In the genomic region with DNA sequence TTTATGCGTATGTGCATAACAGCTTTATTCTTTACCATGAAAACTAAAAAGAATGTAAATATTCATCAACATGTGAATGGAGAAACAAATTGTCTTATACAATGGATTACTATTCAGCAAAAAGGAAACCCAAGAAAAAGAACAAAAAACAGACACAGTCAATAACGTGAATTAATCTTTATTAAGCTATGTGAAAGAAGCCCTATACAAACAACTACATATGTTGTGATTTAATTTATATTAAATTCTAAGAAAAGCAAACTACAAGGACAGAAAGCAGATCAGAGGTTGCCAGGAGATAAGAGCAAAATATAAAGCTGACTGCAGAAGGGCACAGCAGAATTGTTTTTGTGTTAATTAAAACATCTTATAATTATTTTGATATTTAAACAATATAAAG, we compare ENCODE assay signal across 36 cellular contexts.
"Had no signal": no experiment of that assay in that cellular context is flagged by ENCODE, and none has a peak within 500 bp of the region (broad histone marks: within the 10 kb centered on the region; RNA-seq: fewer than 3 reads in every experiment).

No MANE protein-coding gene starts in this region.

- H3K4me1 Mint-ChIP-seq: activated B cell treated with CpG ODN at 0.5 μM for 24 hours; activated CD4-positive, alpha-beta T cell treated with anti-CD3 and anti-CD28 coated beads, Interleukin-2, amount 10 ng/mL, durations not matched to agents 24 days and 14 days; activated naive CD8-positive, alpha-beta T cell treated with anti-CD3 and anti-CD28 coated beads for 36 hours; activated T-helper 17 cell treated with anti-CD3 and anti-CD28 coated beads, Interleukin-2, amount 50 U/mL, for 72 hours; central memory CD8-positive, alpha-beta T cell had no signal

- H3K9me3 ChIP-seq: ascending aorta, colonic mucosa had no signal

- H3K36me3 Mint-ChIP-seq: activated CD4-positive, alpha-beta memory T cell treated with anti-CD3 and anti-CD28 coated beads for 36 hours; activated naive CD4-positive, alpha-beta T cell treated with anti-CD3 and anti-CD28 coated beads, Interleukin-2, amount 50 U/mL, for 72 hours; activated naive CD8-positive, alpha-beta T cell treated with anti-CD3 and anti-CD28 coated beads for 36 hours; brain had no signal

- H3K27ac Mint-ChIP-seq: activated B cell treated with CpG ODN at 0.5 μM for 24 hours; activated CD4-positive, alpha-beta memory T cell treated with anti-CD3 and anti-CD28 coated beads for 36 hours; activated CD4-positive, alpha-beta T cell treated with anti-CD3 and anti-CD28 coated beads, Interleukin-2, amount 10 ng/mL, durations not matched to agents 24 days and 14 days; activated CD8-positive, alpha-beta T cell treated with anti-CD3 and anti-CD28 coated beads for 36 hours; activated naive CD4-positive, alpha-beta T cell treated with anti-CD3 and anti-CD28 coated beads for 36 hours; activated naive CD4-positive, alpha-beta T cell treated with anti-CD3 and anti-CD28 coated beads, Interleukin-2, amount 50 U/mL, for 72 hours; activated naive CD8-positive, alpha-beta T cell treated with anti-CD3 and anti-CD28 coated beads for 36 hours; activated T-cell treated with anti-CD3 and anti-CD28 coated beads, Interleukin-2, amount 50 U/mL, for 72 hours; activated T-helper 1 cell treated with anti-CD3 and anti-CD28 coated beads, Interleukin-12 subunit alpha, Interleukin-12 subunit beta, Interleukin-2, Interleukin-4 antibody, amounts not matched to agents 30 ng/mL and 10 ng/mL and 1 ng/mL, durations not matched to agents 14 hours and 24 hours and 36 hours; activated T-helper 17 cell treated with anti-CD3 and anti-CD28 coated beads, Interleukin-2, amount 50 U/mL, for 72 hours; brain; T-helper 1 cell treated with Interleukin-12 subunit alpha and Interleukin-12 subunit beta and Interleukin-4 antibody, amounts not matched to agents 30 μg/mL and 1 μg/mL, for 36 hours; T-helper 2 cell treated with Interferon-gamma antibody and Interleukin-4, amounts not matched to agents 5 μg/mL and 100 μg/mL, for 36 hours had no signal

- H3K9me3 Mint-ChIP-seq: activated CD4-positive, alpha-beta T cell treated with anti-CD3 and anti-CD28 coated beads, Interleukin-2, amount 10 ng/mL, durations not matched to agents 24 days and 14 days; brain had no signal

- H3K27me3 Mint-ChIP-seq: activated B cell treated with CpG ODN at 0.5 μM for 24 hours; activated CD4-positive, alpha-beta memory T cell treated with anti-CD3 and anti-CD28 coated beads for 36 hours; activated CD4-positive, alpha-beta T cell treated with anti-CD3 and anti-CD28 coated beads, Interleukin-2, amount 10 ng/mL, durations not matched to agents 24 days and 14 days; activated CD8-positive, alpha-beta T cell treated with anti-CD3 and anti-CD28 coated beads for 36 hours; activated naive CD8-positive, alpha-beta T cell treated with anti-CD3 and anti-CD28 coated beads for 36 hours; activated T-helper 17 cell treated with anti-CD3 and anti-CD28 coated beads, Interleukin-2, amount 50 U/mL, for 72 hours; central memory CD8-positive, alpha-beta T cell had no signal

- H3K4me3 ChIP-seq: ascending aorta, cardiac muscle cell, colonic mucosa had no signal

- H3K27me3 ChIP-seq: ascending aorta, cardiac muscle cell, colonic mucosa had no signal

- H3K4me1 ChIP-seq: ascending aorta, colonic mucosa had no signal

- H3K4me3 Mint-ChIP-seq: activated B cell treated with CpG ODN at 0.5 μM for 24 hours; activated CD4-positive, alpha-beta memory T cell treated with anti-CD3 and anti-CD28 coated beads for 36 hours; activated CD4-positive, alpha-beta T cell treated with anti-CD3 and anti-CD28 coated beads, Interleukin-2, amount 10 ng/mL, durations not matched to agents 24 days and 14 days; activated CD8-positive, alpha-beta T cell treated with anti-CD3 and anti-CD28 coated beads for 36 hours; activated naive CD4-positive, alpha-beta T cell treated with anti-CD3 and anti-CD28 coated beads for 36 hours; activated naive CD8-positive, alpha-beta T cell treated with anti-CD3 and anti-CD28 coated beads for 36 hours; activated T-cell treated with anti-CD3 and anti-CD28 coated beads, Interleukin-2, amount 50 U/mL, for 4 hours; activated T-cell treated with anti-CD3 and anti-CD28 coated beads, Interleukin-2, amount 50 U/mL, for 72 hours; activated T-helper 1 cell treated with anti-CD3 and anti-CD28 coated beads, Interleukin-12 subunit alpha, Interleukin-12 subunit beta, Interleukin-2, Interleukin-4 antibody, amounts not matched to agents 30 ng/mL and 10 ng/mL and 1 ng/mL, durations not matched to agents 14 hours and 24 hours and 36 hours; activated T-helper 17 cell treated with anti-CD3 and anti-CD28 coated beads, Interleukin-2, amount 50 U/mL, for 72 hours; brain; central memory CD8-positive, alpha-beta T cell; T-helper 1 cell treated with Interleukin-12 subunit alpha and Interleukin-12 subunit beta and Interleukin-4 antibody, amounts not matched to agents 30 μg/mL and 1 μg/mL, for 36 hours; T-helper 2 cell treated with Interferon-gamma antibody and Interleukin-4, amounts not matched to agents 5 μg/mL and 100 μg/mL, for 36 hours had no signal

- H3K27ac ChIP-seq: ascending aorta, cardiac muscle cell, colonic mucosa, WERI-Rb-1 had no signal

- ATAC-seq: activated CD8-positive, alpha-beta T cell treated with anti-CD3 and anti-CD28 coated beads for 36 hours; activated naive CD4-positive, alpha-beta T cell treated with anti-CD3 and anti-CD28 coated beads, Interleukin-2, amount 50 U/mL, for 72 hours; activated T-cell treated with anti-CD3 and anti-CD28 coated beads, Interleukin-2, amount 50 U/mL, for 4 hours; activated T-cell treated with anti-CD3 and anti-CD28 coated beads, Interleukin-2, amount 50 U/mL, for 72 hours; activated T-helper 17 cell treated with anti-CD3 and anti-CD28 coated beads, Interleukin-2, amount 50 U/mL, for 72 hours had no signal

- H3K36me3 ChIP-seq: ascending aorta, cardiac muscle cell, colonic mucosa, WERI-Rb-1 had no signal

- DNase-seq: activated B cell treated with CpG ODN at 0.5 μM for 24 hours; activated CD4-positive, alpha-beta memory T cell treated with anti-CD3 and anti-CD28 coated beads for 36 hours; activated CD4-positive, alpha-beta T cell treated with anti-CD3 and anti-CD28 coated beads for 4 hours; activated CD4-positive, alpha-beta T cell treated with anti-CD3 and anti-CD28 coated beads, Interleukin-2, amount 10 ng/mL, durations not matched to agents 24 days and 14 days; activated CD4-positive, alpha-beta T cell treated with anti-CD3 and anti-CD28 coated beads, Interleukin-2, amount 50 U/mL, for 1 hour; activated CD4-positive, alpha-beta T cell treated with anti-CD3 and anti-CD28 coated beads, Interleukin-2, amount 50 U/mL, for 4 hours; activated CD4-positive, CD25-positive, alpha-beta regulatory T cell treated with anti-CD3 and anti-CD28 coated beads, Interleukin-2, amount 50 U/mL, for 72 hours; activated CD8-positive, alpha-beta memory T cell treated with anti-CD3 and anti-CD28 coated beads, Interleukin-2, amount 50 U/mL, for 4 hours; activated CD8-positive, alpha-beta T cell treated with anti-CD3 and anti-CD28 coated beads for 36 hours; activated effector memory CD4-positive, alpha-beta T cell treated with anti-CD3 and anti-CD28 coated beads, Interleukin-2, amount 50 U/mL, for 16 hours; activated gamma-delta T cell treated with Interleukin-2 at 50 U/mL for 16 hours; activated naive CD4-positive, alpha-beta T cell; activated naive CD4-positive, alpha-beta T cell treated with anti-CD3 and anti-CD28 coated beads for 36 hours; activated naive CD4-positive, alpha-beta T cell treated with anti-CD3 and anti-CD28 coated beads, Interleukin-2, amount 50 U/mL, for 16 hours; activated naive CD8-positive, alpha-beta T cell treated with anti-CD3 and anti-CD28 coated beads for 36 hours; activated T-cell treated with anti-CD3 and anti-CD28 coated beads for 4 hours; activated T-cell treated with anti-CD3 and anti-CD28 coated beads, Interleukin-2, amount 50 U/mL, for 1 hour; activated T-cell treated with anti-CD3 and anti-CD28 coated beads, Interleukin-2, amount 50 U/mL, for 4 hours; activated T-cell treated with anti-CD3 and anti-CD28 coated beads, Interleukin-2, amount 50 U/mL, for 72 hours; amygdala; anterior cingulate cortex; caudate nucleus; cerebellar nuclear complex; colonic mucosa; T-helper 2 cell; T-helper 9 cell; WERI-Rb-1 had no signal
